9 cellular contexts compared by ENCODE assay signal in the genomic region with DNA sequence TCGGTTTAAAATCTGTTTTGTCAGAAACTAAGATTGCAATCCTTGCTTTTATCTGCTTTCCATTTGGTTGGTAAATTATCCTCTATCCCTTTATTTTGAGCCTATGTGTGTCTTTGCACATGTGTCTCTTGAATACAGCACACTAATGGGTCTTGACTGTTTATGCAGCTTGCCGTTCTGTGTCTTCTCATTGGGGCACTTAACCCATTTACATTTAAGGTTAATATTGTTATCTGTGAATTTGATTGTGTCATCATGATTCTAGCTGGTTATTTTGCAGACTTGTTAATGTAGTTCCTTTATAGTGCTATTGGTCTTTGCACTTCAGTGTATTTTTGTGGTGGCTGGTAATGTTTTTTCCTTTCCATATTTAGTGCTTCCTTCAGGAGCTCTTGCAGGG.
"Had no signal": no experiment of that assay in that cellular context is flagged by ENCODE, and none has a peak within 500 bp of the region (broad histone marks: within the 10 kb centered on the region; RNA-seq: fewer than 3 reads in every experiment).

No MANE protein-coding gene starts in this region.

- H3K27ac Mint-ChIP-seq: GM23338, H9, HFFc6 had no signal

- H3K4me3 Mint-ChIP-seq: GM23338, H9, HFFc6 had no signal

- H3K4me1 ChIP-seq: HAP-1 had no signal

- H3K9me3 Mint-ChIP-seq: GM23338 had no signal

- H3K4me3 ChIP-seq: GM23248, GM23338, HAP-1 had no signal

- DNase-seq: GM23248, GOT3, H7, H9, HCEC 1CT, HFFc6 had no signal

- H3K36me3 ChIP-seq: HAP-1 had no signal

- H3K9me3 ChIP-seq: HAP-1 had no signal

- H3K4me1 Mint-ChIP-seq: GM23338 had no signal

- H3K27ac ChIP-seq: GM23248 had no signal

- ATAC-seq: GM23338, HCT116 had no signal
